ENCODE assay signal across 19 cellular contexts in genomic region chr13:90683711-90684131, GRCh38.
"Had no signal": no experiment of that assay in that cellular context is flagged by ENCODE, and none has a peak within 500 bp of the region (broad histone marks: within the 10 kb centered on the region; RNA-seq: fewer than 3 reads in every experiment).

No MANE protein-coding gene starts in this region.

- H3K4me2 ChIP-seq: hepatocyte had no signal

- H3K36me3 ChIP-seq: ovary, stomach, thoracic aorta had no signal

- H3K4me1 ChIP-seq: stomach had no signal

- H3K4me3 ChIP-seq: hepatocyte, lung, ovary, stomach, thoracic aorta had no signal

- DNase-seq: activated B cell treated with CpG ODN at 0.5 μM for 24 hours; activated CD4-positive, alpha-beta T cell treated with anti-CD3 and anti-CD28 coated beads, Interleukin-2, amount 10 ng/mL, durations not matched to agents 7 days and 5 days; activated CD8-positive, alpha-beta memory T cell treated with anti-CD3 and anti-CD28 coated beads for 24 hours; activated naive CD4-positive, alpha-beta T cell treated with Interleukin-2 at 50 U/mL for 16 hours; activated naive CD8-positive, alpha-beta T cell treated with anti-CD3 and anti-CD28 coated beads, Interleukin-2, amount 50 U/mL, for 24 hours; central memory CD4-positive, alpha-beta T cell; cortex of kidney; effector memory CD4-positive, alpha-beta T cell; kidney glomerular epithelial cell; natural killer cell; ovary; stimulated activated CD4-positive, alpha-beta T cell treated with anti-CD3 and anti-CD28 coated beads, Interleukin-15, amount 100 ng/mL, for 24 hours; stimulated activated CD4-positive, alpha-beta T cell treated with anti-CD3 and anti-CD28 coated beads, Interleukin-4, amount 100 ng/mL, for 24 hours; stomach had no signal

- H2AFZ ChIP-seq: hepatocyte had no signal

- H3K27ac ChIP-seq: epithelial cell of prostate, hepatocyte, ovary, stomach, thoracic aorta had no signal

- FAIRE-seq: urothelium cell line had no signal

- H3K9me3 ChIP-seq: ovary, stomach, thoracic aorta had no signal

- ATAC-seq: activated naive CD8-positive, alpha-beta T cell treated with anti-CD3 and anti-CD28 coated beads, Interleukin-2, amount 50 U/mL, for 24 hours; natural killer cell had no signal

- H3K79me2 ChIP-seq: hepatocyte had no signal

- H3K27me3 ChIP-seq: hepatocyte, ovary, stomach had no signal
